Comparison of ENCODE assay signal across 8 cellular contexts in the genomic region with DNA sequence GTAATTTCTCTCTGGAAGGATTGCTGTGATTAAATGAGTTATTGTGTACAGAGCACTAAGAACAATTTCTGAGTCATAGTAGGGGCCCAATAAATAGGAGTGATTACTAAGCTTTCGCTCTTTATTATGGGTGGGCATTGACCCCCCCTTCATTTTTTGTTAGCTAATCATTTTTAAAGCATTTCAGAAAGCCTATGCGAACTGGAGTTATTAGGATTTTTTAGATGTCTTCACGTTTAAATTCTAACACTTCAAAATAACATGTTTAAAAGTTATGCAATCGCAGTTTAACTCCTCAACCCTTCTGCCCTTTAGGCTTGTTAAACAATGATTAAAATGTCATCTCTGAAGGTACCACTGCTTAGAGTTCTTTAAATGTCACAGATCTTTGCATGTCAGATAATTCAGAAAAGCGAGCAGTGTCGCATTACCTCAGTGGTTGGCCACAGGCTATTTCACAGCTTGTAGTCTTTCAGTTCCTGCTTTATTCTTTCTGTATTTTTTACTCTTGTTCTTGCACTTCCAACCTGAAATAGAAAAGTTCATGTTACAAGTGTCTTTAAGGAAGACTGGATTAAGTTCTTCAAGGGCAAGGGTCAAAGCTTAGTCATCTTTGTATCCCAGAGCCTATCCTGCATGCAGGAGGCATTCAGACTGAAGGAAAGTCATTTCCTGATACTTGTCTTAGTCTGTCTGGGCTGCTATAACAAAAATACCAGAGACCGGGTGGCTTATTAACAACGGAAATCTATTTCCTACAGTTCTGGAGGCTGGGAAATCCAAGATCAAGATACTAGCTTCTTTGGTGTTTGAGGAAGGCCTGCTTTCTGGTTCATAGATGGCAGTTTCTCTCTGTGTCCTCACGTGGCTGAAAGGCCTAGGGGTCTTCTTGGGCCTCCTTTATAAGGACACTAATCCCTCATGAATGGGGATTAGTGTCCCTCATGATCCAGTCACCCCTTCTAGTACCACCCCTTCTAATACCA.
DNase-seq lines count a peak whose midpoint lies in the region; ATAC-seq and TF ChIP-seq lines count a peak whose summit lies in the region.

No MANE protein-coding gene starts in this region.

- DNase-seq in Daoy (ENCODE audit: low read depth): peak; percentile 83
- DNase-seq in choroid plexus epithelial cell (ENCODE audit: low read depth): peak; percentile 92
- DNase-seq in omental fat pad (ENCODE audit: low spot score): no peak
- DNase-seq in mesenteric fat pad (ENCODE audit: low spot score): no peak
- DNase-seq in CD8-positive, alpha-beta T cell: no peak
- no peak for DNase-seq in activated CD4-positive, alpha-beta T cell treated with anti-CD3 and anti-CD28 coated beads, Interleukin-2, amount 50 U/mL, for 4 hours

- H3K4me3 ChIP-seq in choroid plexus epithelial cell (ENCODE audit: low read depth, low read length): no peak overlapping the region
- no peak overlapping the region for H3K4me3 ChIP-seq in CD8-positive, alpha-beta T cell (ENCODE audit: low read depth, low read length)

- no peaks in the 10 kb centered on the region for H3K9me3 ChIP-seq in CD8-positive, alpha-beta T cell (ENCODE audit: low read length)

- no peak for TF ChIP-seq CTCF in choroid plexus epithelial cell (conservative IDR thresholded peaks at IDR 0.05; ENCODE audit: low read depth, low read length)
- no peak for TF ChIP-seq CTCF in omental fat pad (IDR thresholded peaks at IDR 0.05)
- no peak for TF ChIP-seq CTCF in CD8-positive, alpha-beta T cell (IDR thresholded peaks at IDR 0.05)

- H3K27ac Mint-ChIP-seq in CD8-positive, alpha-beta T cell: no peak overlapping the region

- no peaks in the 10 kb centered on the region for H3K9me3 Mint-ChIP-seq in CD8-positive, alpha-beta T cell

- H3K4me3 Mint-ChIP-seq in CD8-positive, alpha-beta T cell: no peak overlapping the region

- H3K36me3 ChIP-seq in CD8-positive, alpha-beta T cell (ENCODE audit: insufficient read depth, low read length): no peaks in the 10 kb centered on the region

- intact Hi-C loops in CD8-positive, alpha-beta T cell (cut with DNase I, micrococcal nuclease): no loop called here

- no peaks in the 10 kb centered on the region for H3K36me3 Mint-ChIP-seq in CD8-positive, alpha-beta T cell

- no peaks in the 10 kb centered on the region for H3K27me3 ChIP-seq in CD8-positive, alpha-beta T cell (ENCODE audit: insufficient read depth, low read length)

- POLR2A ChIA-PET in CD8-positive, alpha-beta T cell (lab: Charles Lee): interaction anchor here (0.6 kb wide), 1 partner anchor 100 kb away, joined by 3 read pairs; no protein-coding TSS in a partner anchor

- peaks cover 14% of the 10 kb centered on the region for H3K4me1 ChIP-seq in CD8-positive, alpha-beta T cell (ENCODE audit: insufficient read depth, low read length)

- CTCF ChIA-PET in CD8-positive, alpha-beta T cell (lab: Charles Lee): interaction anchor here (1.6 kb wide), 1 partner anchor 108 kb away, joined by 4 read pairs; no protein-coding TSS in a partner anchor

- peaks cover 28% of the 10 kb centered on the region for H3K4me1 Mint-ChIP-seq in CD8-positive, alpha-beta T cell (ENCODE audit: low read depth)

- no peaks in the 10 kb centered on the region for H3K27me3 Mint-ChIP-seq in CD8-positive, alpha-beta T cell (ENCODE audit: low read depth)

- no peak overlapping the region for H3K27ac ChIP-seq in CD8-positive, alpha-beta T cell (ENCODE audit: low read depth, low read length)

- ATAC-seq in GM21423 (IDR thresholded peaks at IDR 0.05; ENCODE audit: unreplicated experiment) (peak; percentile 76), HG03558 (IDR thresholded peaks at IDR 0.05; ENCODE audit: extremely low read depth, unreplicated experiment) (peak; percentile 66), omental fat pad (ENCODE audit: low FRiP score) (peak; percentile 48)
- ATAC-seq in CD8-positive, alpha-beta T cell: no peak

Comparison
In these comparisons a context has a peak if more than half of its experiments do, and no peak if none do; other contexts are left out.
1. DNase-seq: peak in Daoy (single experiment) and choroid plexus epithelial cell (single experiment); none in omental fat pad (single experiment), mesenteric fat pad (single experiment), CD8-positive, alpha-beta T cell (0 of 7) and activated CD4-positive, alpha-beta T cell treated with anti-CD3 and anti-CD28 coated beads, Interleukin-2, amount 50 U/mL, for 4 hours (0 of 2).